1 cellular context compared by ENCODE assay signal in the genomic region with DNA sequence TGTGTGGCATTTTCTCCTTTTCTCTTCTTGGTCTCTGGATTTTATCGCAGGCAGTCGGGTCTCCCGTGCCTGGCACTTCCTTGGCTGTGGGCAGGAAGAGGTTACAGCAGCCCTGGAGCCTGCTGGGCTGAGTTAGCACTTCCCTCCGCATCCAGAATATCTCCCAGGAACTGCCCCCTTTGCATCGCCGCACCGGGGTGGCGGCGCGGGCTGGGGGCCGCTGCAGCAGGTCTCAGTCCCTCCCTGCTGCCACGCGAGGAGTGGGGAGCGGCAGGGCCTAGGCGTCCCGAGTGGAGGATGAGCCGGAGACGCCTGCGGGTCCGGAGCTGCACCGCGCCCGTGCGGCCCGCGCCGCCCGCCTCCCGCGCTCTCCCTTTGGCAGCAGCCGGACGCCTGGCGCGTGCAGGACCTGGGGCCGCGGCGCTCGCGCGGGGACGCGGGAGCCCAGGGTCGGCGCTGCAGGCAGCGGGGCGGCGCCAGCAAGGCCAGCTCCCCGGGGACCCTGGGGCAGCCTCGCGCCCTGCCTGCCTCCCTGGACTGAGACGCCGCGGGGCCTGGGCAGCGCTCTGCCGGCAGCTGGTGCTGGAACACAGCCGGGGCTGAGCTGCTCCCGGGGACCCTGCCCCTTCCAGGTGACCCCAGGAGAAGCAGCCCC.
A peak's percentile ranks its signal among the peaks of the same experiment; 100 is the strongest.
TF ChIP-seq lines count a peak whose summit lies in the region.

No MANE protein-coding gene starts in this region.

TF ChIP-seq in HEK293, 187 proteins besides CTCF, POLR2A, EP300 and RAD21 (continued from another document):
- TF ChIP-seq, protein P1, sequence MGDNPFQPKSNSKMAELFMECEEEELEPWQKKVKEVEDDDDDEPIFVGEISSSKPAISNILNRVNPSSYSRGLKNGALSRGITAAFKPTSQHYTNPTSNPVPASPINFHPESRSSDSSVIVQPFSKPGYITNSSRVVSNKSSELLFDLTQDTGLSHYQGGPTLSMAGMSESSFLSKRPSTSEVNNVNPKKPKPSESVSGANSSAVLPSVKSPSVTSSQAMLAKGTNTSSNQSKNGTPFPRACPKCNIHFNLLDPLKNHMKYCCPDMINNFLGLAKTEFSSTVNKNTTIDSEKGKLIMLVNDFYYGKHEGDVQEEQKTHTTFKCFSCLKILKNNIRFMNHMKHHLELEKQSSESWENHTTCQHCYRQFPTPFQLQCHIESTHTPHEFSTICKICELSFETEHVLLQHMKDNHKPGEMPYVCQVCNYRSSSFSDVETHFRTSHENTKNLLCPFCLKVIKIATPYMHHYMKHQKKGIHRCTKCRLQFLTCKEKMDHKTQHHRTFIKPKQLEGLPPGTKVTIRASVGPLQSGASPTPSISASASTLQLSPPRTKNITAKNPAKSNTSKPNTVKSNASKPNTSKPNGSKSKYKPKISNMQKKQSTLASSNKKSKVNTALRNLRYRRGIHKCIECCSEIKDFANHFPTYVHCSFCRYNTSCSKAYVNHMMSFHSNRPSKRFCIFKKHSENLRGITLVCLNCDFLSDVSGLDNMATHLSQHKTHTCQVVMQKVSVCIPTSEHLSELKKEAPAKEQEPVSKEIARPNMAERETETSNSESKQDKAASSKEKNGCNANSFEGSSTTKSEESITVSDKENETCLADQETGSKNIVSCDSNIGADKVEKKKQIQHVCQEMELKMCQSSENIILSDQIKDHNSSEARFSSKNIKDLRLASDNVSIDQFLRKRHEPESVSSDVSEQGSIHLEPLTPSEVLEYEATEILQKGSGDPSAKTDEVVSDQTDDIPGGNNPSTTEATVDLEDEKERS (tag by site-specific recombination; IDR thresholded peaks at IDR 0.05), result no peak
- TF ChIP-seq ZNF23 (tag by site-specific recombination; IDR thresholded peaks at IDR 0.05; ENCODE audit: borderline replicate concordance), result no peak
- TF ChIP-seq, protein P2, sequence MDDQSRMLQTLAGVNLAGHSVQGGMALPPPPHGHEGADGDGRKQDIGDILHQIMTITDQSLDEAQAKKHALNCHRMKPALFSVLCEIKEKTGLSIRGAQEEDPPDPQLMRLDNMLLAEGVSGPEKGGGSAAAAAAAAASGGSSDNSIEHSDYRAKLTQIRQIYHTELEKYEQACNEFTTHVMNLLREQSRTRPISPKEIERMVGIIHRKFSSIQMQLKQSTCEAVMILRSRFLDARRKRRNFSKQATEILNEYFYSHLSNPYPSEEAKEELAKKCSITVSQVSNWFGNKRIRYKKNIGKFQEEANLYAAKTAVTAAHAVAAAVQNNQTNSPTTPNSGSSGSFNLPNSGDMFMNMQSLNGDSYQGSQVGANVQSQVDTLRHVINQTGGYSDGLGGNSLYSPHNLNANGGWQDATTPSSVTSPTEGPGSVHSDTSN (CRISPR knock-in tag; IDR thresholded peaks at IDR 0.05), result 0 out of 2 replicates have a peak, but pooled peaks have one; percentile 30
- peak; percentile 90 for TF ChIP-seq ZNF335 (tag by site-specific recombination; conservative IDR thresholded peaks at IDR 0.05)
- TF ChIP-seq, protein P3, sequence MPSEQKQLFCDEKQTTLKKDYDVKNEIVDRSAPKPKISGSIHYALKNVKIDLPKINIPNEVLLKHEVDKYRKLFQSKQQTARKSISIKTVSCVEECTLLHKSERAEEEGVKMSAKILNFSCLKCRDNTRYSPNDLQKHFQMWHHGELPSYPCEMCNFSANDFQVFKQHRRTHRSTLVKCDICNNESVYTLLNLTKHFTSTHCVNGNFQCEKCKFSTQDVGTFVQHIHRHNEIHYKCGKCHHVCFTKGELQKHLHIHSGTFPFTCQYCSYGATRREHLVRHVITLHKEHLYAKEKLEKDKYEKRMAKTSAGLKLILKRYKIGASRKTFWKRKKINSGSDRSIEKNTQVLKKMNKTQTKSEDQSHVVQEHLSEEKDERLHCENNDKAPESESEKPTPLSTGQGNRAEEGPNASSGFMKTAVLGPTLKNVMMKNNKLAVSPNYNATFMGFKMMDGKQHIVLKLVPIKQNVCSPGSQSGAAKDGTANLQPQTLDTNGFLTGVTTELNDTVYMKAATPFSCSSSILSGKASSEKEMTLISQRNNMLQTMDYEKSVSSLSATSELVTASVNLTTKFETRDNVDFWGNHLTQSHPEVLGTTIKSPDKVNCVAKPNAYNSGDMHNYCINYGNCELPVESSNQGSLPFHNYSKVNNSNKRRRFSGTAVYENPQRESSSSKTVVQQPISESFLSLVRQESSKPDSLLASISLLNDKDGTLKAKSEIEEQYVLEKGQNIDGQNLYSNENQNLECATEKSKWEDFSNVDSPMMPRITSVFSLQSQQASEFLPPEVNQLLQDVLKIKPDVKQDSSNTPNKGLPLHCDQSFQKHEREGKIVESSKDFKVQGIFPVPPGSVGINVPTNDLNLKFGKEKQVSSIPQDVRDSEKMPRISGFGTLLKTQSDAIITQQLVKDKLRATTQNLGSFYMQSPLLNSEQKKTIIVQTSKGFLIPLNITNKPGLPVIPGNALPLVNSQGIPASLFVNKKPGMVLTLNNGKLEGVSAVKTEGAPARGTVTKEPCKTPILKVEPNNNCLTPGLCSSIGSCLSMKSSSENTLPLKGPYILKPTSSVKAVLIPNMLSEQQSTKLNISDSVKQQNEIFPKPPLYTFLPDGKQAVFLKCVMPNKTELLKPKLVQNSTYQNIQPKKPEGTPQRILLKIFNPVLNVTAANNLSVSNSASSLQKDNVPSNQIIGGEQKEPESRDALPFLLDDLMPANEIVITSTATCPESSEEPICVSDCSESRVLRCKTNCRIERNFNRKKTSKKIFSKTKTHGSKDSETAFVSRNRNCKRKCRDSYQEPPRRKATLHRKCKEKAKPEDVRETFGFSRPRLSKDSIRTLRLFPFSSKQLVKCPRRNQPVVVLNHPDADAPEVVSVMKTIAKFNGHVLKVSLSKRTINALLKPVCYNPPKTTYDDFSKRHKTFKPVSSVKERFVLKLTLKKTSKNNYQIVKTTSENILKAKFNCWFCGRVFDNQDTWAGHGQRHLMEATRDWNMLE (tag by site-specific recombination; conservative IDR thresholded peaks at IDR 0.05; ENCODE audit: low read depth), result no peak
- no peak for TF ChIP-seq ZNF830 (tag by site-specific recombination; IDR thresholded peaks at IDR 0.05; ENCODE audit: low read depth)
TF ChIP-seq in HEK293: peak in this region for 7.
